Comparison of ENCODE assay signal across 12 cellular contexts in the genomic region with DNA sequence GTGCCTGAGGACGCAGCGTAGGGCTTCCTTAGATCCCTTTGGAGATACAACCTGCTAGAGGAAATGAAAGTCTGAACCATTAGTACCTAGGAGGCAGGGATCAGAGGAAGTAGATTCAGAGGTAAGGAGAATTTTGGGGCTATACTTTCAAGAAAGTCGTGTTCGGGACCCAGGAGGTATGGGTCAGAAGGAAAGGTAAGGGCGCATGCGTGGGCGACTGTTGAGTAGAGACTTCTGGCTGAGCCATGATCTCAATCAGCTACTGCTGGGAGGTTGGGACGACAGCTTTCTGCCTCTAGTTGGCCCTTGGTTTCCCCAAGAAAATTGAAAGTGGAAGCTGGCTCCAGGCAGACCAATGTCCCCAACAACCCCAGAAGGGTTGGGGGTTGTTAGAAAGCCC. TPM values are rescaled to one million over a fixed set of nuclear protein-coding genes. Genes with fewer than 3 reads are reported as not detected.
"Had no signal": no experiment of that assay in that cellular context is flagged by ENCODE, and none has a peak within 500 bp of the region (broad histone marks: within the 10 kb centered on the region; RNA-seq: fewer than 3 reads in every experiment).

No MANE protein-coding gene starts in this region.

RNA-seq across cellular contexts. Expression of a gene that starts 0.3 kb away (rescaled TPM):
- total RNA-seq: activated naive CD4-positive, alpha-beta T cell treated with anti-CD3 and anti-CD28 coated beads for 36 hours; activated naive CD4-positive, alpha-beta T cell treated with anti-CD3 and anti-CD28 coated beads, Interleukin-2, amount 50 U/mL, for 72 hours; activated naive CD8-positive, alpha-beta T cell treated with anti-CD3 and anti-CD28 coated beads for 36 hours; activated naive CD8-positive, alpha-beta T cell treated with anti-CD3 and anti-CD28 coated beads, Interleukin-2, amount 10 ng/mL, durations not matched to agents 7 days and 5 days; activated T-cell treated with anti-CD3 and anti-CD28 coated beads, Interleukin-2, amount 50 U/mL, for 4 hours; activated T-cell treated with anti-CD3 and anti-CD28 coated beads, Interleukin-2, amount 50 U/mL, for 72 hours; activated T-helper 1 cell treated with anti-CD3 and anti-CD28 coated beads, Interleukin-12 subunit alpha, Interleukin-12 subunit beta, Interleukin-2, Interleukin-4 antibody, amounts not matched to agents 30 ng/mL and 10 ng/mL and 1 ng/mL, durations not matched to agents 14 hours and 24 hours and 36 hours; activated T-helper 17 cell treated with anti-CD3 and anti-CD28 coated beads, Interleukin-2, amount 50 U/mL, for 72 hours; activated T-helper 2 cell treated with anti-CD3 and anti-CD28 coated beads, Interferon-gamma antibody, Interleukin-2, Interleukin-4, amounts not matched to agents 10 μg/mL and 5 μg/mL and 100 μg/mL, durations not matched to agents 14 hours and 24 hours and 36 hours; aorta; ascending aorta; bronchial epithelial cell had no signal
